11 cellular contexts compared by ENCODE assay signal in the genomic region with DNA sequence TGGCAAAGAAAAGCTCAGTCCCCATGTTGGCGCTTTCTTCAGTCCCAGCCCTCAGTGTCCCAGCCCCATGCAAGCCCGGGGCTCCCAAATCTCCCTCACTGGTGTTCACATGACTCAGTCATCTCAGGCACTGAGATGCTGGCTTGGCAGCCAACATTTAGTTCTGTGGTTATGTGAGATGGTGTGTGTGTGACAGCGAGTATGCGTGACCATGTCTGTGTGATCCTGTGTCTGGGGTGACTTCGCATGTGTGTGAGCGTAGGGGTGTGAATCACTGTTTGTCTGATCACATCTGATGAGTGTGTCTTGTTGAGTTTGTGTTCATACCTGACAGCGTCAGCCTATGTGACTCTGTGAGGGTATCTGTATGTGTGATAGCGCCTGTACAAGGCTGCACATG. TPM values are rescaled to one million over a fixed set of nuclear protein-coding genes. Genes with fewer than 3 reads are reported as not detected.
DNase-seq lines count a peak whose midpoint lies in the region; ATAC-seq and TF ChIP-seq lines count a peak whose summit lies in the region.
"Had no signal": no experiment of that assay in that cellular context is flagged by ENCODE, and none has a peak within 500 bp of the region (broad histone marks: within the 10 kb centered on the region; RNA-seq: fewer than 3 reads in every experiment).

No MANE protein-coding gene starts in this region.

- H3K36me3 Mint-ChIP-seq in activated CD4-positive, alpha-beta T cell treated with anti-CD3 and anti-CD28 coated beads, Interleukin-2, amount 10 ng/mL, durations not matched to agents 24 days and 14 days (ENCODE audit: low read depth) = no peaks in the 10 kb centered on the region

- peaks cover 54% of the 10 kb centered on the region for H3K4me1 ChIP-seq in testis

- peak; percentile 35 for DNase-seq in activated CD4-positive, alpha-beta T cell treated with anti-CD3 and anti-CD28 coated beads for 48 hours
- DNase-seq in activated CD4-positive, alpha-beta T cell treated with anti-CD3 and anti-CD28 coated beads, Interleukin-2, amount 10 ng/mL, durations not matched to agents 24 days and 14 days = no peak
- DNase-seq in foreskin fibroblast (peak; percentile 97), testis (peak; percentile 36), activated gamma-delta T cell treated with Interleukin-2 at 50 U/mL for 16 hours (no peak), GM13976 (ENCODE audit: low spot score) (no peak)
- DNase-seq: activated CD4-positive, alpha-beta T cell treated with anti-CD3 and anti-CD28 coated beads, Interleukin-2, amount 50 U/mL, for 4 hours had no signal

- TF ChIP-seq CTCF in foreskin fibroblast (IDR thresholded peaks at IDR 0.05; ENCODE audit: low read depth, low read length) (no peak), testis (IDR thresholded peaks at IDR 0.05) (no peak), GM13976 (IDR thresholded peaks at IDR 0.05; ENCODE audit: borderline replicate concordance, control extremely low read depth, extremely low read depth, insufficient read depth, missing control alignments) (no peak)

- no peak overlapping the region for H3K4me3 Mint-ChIP-seq in activated CD4-positive, alpha-beta T cell treated with anti-CD3 and anti-CD28 coated beads, Interleukin-2, amount 10 ng/mL, durations not matched to agents 24 days and 14 days

- WGBS in testis, 2 donors = 87 to 91% methylated on average over 8 of the region's 8 CpGs

- peaks cover 6% of the 10 kb centered on the region for H3K4me1 Mint-ChIP-seq in activated CD4-positive, alpha-beta T cell treated with anti-CD3 and anti-CD28 coated beads, Interleukin-2, amount 10 ng/mL, durations not matched to agents 24 days and 14 days

- H3K27ac Mint-ChIP-seq in activated CD4-positive, alpha-beta T cell treated with anti-CD3 and anti-CD28 coated beads, Interleukin-2, amount 10 ng/mL, durations not matched to agents 24 days and 14 days = no peak overlapping the region

- intact Hi-C loops in activated CD4-positive, alpha-beta T cell treated with anti-CD3 and anti-CD28 coated beads, Interleukin-2, amount 10 ng/mL, durations not matched to agents 24 days and 14 days (cut with micrococcal nuclease) = no loop called here
- intact Hi-C loops in testis (cut with DNase I; ENCODE audit: low total_unique reads) = no loop called here

- in situ Hi-C loops in GM13976 (cut with MboI; ENCODE audit: low sequenced_read_pairs, unreplicated experiment) = no loop called here

- no peak for TF ChIP-seq POLR2A in testis (IDR thresholded peaks at IDR 0.05)

- H3K27ac ChIP-seq in testis = peak overlapping the region in 1 of 2 donors; percentile 62

- H3K4me3 ChIP-seq in foreskin fibroblast (ENCODE audit: low read depth in 1 of 2, low read length in 2 of 2) (no peak overlapping the region), testis (no peak overlapping the region)
- H3K4me3 ChIP-seq: A549, esophagus muscularis mucosa had no signal

- H3K27me3 ChIP-seq in testis = no peaks in the 10 kb centered on the region

- ATAC-seq in SK-N-SH treated with all-trans-retinoic acid at 6 μM for 48 hours (peak; percentile 1; the same call in 2 of the 3 replicates), HG02798 (IDR thresholded peaks at IDR 0.05; ENCODE audit: poor library complexity, unreplicated experiment) (no peak)
- ATAC-seq: A549 had no signal

- no peaks in the 10 kb centered on the region for H3K9me3 ChIP-seq in testis
- H3K9me3 ChIP-seq: A549, esophagus muscularis mucosa had no signal

- H3K27me3 Mint-ChIP-seq in activated CD4-positive, alpha-beta T cell treated with anti-CD3 and anti-CD28 coated beads, Interleukin-2, amount 10 ng/mL, durations not matched to agents 24 days and 14 days = peaks cover 42% of the 10 kb centered on the region

- H3K9me3 Mint-ChIP-seq in activated CD4-positive, alpha-beta T cell treated with anti-CD3 and anti-CD28 coated beads, Interleukin-2, amount 10 ng/mL, durations not matched to agents 24 days and 14 days = no peaks in the 10 kb centered on the region

- no peaks in the 10 kb centered on the region for H3K36me3 ChIP-seq in testis (ENCODE audit: low read depth, missing control alignments)
- H3K36me3 ChIP-seq: esophagus muscularis mucosa had no signal

TF ChIP-seq in SK-N-SH treated with all-trans-retinoic acid at 6 μM for 48 hours, 23 proteins besides CTCF, POLR2A, EP300 and RAD21:
- TF ChIP-seq, protein P1, sequence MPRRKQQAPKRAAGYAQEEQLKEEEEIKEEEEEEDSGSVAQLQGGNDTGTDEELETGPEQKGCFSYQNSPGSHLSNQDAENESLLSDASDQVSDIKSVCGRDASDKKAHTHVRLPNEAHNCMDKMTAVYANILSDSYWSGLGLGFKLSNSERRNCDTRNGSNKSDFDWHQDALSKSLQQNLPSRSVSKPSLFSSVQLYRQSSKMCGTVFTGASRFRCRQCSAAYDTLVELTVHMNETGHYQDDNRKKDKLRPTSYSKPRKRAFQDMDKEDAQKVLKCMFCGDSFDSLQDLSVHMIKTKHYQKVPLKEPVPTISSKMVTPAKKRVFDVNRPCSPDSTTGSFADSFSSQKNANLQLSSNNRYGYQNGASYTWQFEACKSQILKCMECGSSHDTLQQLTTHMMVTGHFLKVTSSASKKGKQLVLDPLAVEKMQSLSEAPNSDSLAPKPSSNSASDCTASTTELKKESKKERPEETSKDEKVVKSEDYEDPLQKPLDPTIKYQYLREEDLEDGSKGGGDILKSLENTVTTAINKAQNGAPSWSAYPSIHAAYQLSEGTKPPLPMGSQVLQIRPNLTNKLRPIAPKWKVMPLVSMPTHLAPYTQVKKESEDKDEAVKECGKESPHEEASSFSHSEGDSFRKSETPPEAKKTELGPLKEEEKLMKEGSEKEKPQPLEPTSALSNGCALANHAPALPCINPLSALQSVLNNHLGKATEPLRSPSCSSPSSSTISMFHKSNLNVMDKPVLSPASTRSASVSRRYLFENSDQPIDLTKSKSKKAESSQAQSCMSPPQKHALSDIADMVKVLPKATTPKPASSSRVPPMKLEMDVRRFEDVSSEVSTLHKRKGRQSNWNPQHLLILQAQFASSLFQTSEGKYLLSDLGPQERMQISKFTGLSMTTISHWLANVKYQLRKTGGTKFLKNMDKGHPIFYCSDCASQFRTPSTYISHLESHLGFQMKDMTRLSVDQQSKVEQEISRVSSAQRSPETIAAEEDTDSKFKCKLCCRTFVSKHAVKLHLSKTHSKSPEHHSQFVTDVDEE (CRISPR knock-in tag; IDR thresholded peaks at IDR 0.05) = no peak
- no peak for TF ChIP-seq GLIS3 (CRISPR knock-in tag; IDR thresholded peaks at IDR 0.05)
- TF ChIP-seq, protein P2, sequence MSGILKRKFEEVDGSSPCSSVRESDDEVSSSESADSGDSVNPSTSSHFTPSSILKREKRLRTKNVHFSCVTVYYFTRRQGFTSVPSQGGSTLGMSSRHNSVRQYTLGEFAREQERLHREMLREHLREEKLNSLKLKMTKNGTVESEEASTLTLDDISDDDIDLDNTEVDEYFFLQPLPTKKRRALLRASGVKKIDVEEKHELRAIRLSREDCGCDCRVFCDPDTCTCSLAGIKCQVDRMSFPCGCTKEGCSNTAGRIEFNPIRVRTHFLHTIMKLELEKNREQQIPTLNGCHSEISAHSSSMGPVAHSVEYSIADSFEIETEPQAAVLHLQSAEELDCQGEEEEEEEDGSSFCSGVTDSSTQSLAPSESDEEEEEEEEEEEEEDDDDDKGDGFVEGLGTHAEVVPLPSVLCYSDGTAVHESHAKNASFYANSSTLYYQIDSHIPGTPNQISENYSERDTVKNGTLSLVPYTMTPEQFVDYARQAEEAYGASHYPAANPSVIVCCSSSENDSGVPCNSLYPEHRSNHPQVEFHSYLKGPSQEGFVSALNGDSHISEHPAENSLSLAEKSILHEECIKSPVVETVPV (CRISPR knock-in tag; IDR thresholded peaks at IDR 0.05) = no peak
- no peak for TF ChIP-seq PPARA (CRISPR knock-in tag; IDR thresholded peaks at IDR 0.05; ENCODE audit: borderline replicate concordance)
- TF ChIP-seq TCF4 (CRISPR knock-in tag; IDR thresholded peaks at IDR 0.05; ENCODE audit: borderline replicate concordance) = no peak
- no peak for TF ChIP-seq ESRRG (CRISPR knock-in tag; IDR thresholded peaks at IDR 0.05)
- no peak for TF ChIP-seq RARB (CRISPR knock-in tag; IDR thresholded peaks at IDR 0.05)
- TF ChIP-seq TOX (CRISPR knock-in tag; IDR thresholded peaks at IDR 0.05; ENCODE audit: borderline replicate concordance) = no peak
- TF ChIP-seq ZFP3 (CRISPR knock-in tag; IDR thresholded peaks at IDR 0.05) = no peak
- TF ChIP-seq ZNF8 (CRISPR knock-in tag; IDR thresholded peaks at IDR 0.05) = no peak
- TF ChIP-seq ARNTL (CRISPR knock-in tag; IDR thresholded peaks at IDR 0.05; ENCODE audit: borderline replicate concordance, low read depth) = no peak
- no peak for TF ChIP-seq ZC3H10 (CRISPR knock-in tag; IDR thresholded peaks at IDR 0.05)
- no peak for TF ChIP-seq ZNF70 (CRISPR knock-in tag; IDR thresholded peaks at IDR 0.05)
- no peak for TF ChIP-seq ISL1 (CRISPR knock-in tag; IDR thresholded peaks at IDR 0.05)
- no peak for TF ChIP-seq OSR1 (CRISPR knock-in tag; IDR thresholded peaks at IDR 0.05)
- TF ChIP-seq SNAI2 (CRISPR knock-in tag; IDR thresholded peaks at IDR 0.05) = no peak
- no peak for TF ChIP-seq ZNF565 (CRISPR knock-in tag; conservative IDR thresholded peaks at IDR 0.05; ENCODE audit: low read depth)
- no peak for TF ChIP-seq CSDC2 (CRISPR knock-in tag; IDR thresholded peaks at IDR 0.05)
- no peak for TF ChIP-seq ZFP30 (CRISPR knock-in tag; IDR thresholded peaks at IDR 0.05)

RNA-seq across cellular contexts. Expression of a gene that starts 16.2 kb away (rescaled TPM):
- total RNA-seq in activated CD4-positive, alpha-beta T cell treated with anti-CD3 and anti-CD28 coated beads, Interleukin-2, amount 10 ng/mL, durations not matched to agents 24 days and 14 days = 0.09 and 0.17 TPM in 2 replicates
- total RNA-seq in testis = 1 to 10 TPM; 5.2 to 8.1 TPM
- polyA plus RNA-seq in testis (ENCODE audit: insufficient read depth, low read depth, low replicate concordance) = 19.2 TPM

RNA-seq across cellular contexts. Expression of a gene that starts 53.6 kb away (rescaled TPM):
- 87.4 and 94.7 TPM in 2 replicates for total RNA-seq in activated CD4-positive, alpha-beta T cell treated with anti-CD3 and anti-CD28 coated beads, Interleukin-2, amount 10 ng/mL, durations not matched to agents 24 days and 14 days
- total RNA-seq in testis = 100 to 1,000 TPM in 1 of 2 donors, 10 to 100 TPM in 1; 67.2 to 104 TPM
- polyA plus RNA-seq in testis (ENCODE audit: insufficient read depth, low read depth, low replicate concordance) = 33.8 TPM

Comparison
In these comparisons a context has a peak if more than half of its experiments do, and no peak if none do; other contexts are left out.
1. DNase-seq: peak in activated CD4-positive, alpha-beta T cell treated with anti-CD3 and anti-CD28 coated beads for 48 hours (single experiment), foreskin fibroblast (2 of 2) and testis (single experiment); none in activated CD4-positive, alpha-beta T cell treated with anti-CD3 and anti-CD28 coated beads, Interleukin-2, amount 10 ng/mL, durations not matched to agents 24 days and 14 days (single experiment), activated gamma-delta T cell treated with Interleukin-2 at 50 U/mL for 16 hours (single experiment) and GM13976 (single experiment).